In the genomic region with DNA sequence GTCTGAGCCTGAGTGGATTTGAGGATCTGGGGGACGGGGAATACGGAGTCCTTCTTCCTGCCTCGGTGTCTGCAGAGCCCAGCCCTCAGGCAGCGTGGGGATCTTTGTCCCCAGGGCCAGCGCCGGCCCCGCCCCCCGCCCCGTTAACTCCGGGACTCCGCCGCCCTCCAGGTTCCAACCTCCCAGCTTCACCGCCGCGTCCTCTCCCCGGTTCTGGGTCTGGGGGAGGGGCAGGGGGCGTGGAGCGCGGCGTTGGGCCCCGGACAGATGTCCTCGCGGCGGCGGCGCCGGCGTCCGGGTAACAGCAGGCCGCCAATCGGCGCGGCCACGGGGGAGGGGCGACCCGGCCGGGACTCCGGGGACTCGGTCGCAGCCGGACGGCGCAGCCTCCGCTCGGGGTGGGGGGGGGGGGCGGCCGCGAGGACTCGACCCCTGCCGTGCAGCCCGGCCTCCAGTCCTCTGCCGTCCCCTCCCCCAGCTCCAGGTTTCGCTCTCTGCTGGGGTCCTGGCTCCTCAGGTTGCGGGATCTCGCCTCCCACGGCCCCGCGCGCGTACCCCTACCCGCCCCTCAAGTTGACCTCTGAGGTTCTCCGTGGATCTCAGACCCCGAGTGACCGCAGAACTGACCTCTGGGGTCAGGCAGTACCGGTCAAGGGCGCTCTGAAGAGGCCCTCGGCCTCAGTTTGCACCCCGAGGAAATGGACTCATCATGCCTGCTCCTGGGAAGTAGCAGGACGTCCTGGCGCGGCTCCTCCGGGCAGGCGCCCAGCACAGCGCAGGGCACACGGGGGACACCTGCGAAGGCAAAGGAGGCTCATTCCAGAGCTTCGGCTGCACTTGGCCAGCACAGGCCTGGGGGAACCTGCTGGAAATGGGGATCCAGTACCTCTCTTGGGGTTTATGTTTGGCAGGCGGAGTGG, we compare ENCODE assay signal across 8 cellular contexts. TPM values are rescaled to one million over a fixed set of nuclear protein-coding genes. Genes with fewer than 3 reads are reported as not detected.
DNase-seq lines count a peak whose midpoint lies in the region; ATAC-seq and TF ChIP-seq lines count a peak whose summit lies in the region.

No MANE protein-coding gene starts in this region.

- ATAC-seq in DND-41 (ENCODE audit: insufficient read depth, low read depth) (no peak), T-helper 17 cell (no peak), GM19395 (IDR thresholded peaks at IDR 0.05; ENCODE audit: unreplicated experiment) (no peak), GM21423 (IDR thresholded peaks at IDR 0.05; ENCODE audit: unreplicated experiment) (no peak), HG02970 (IDR thresholded peaks at IDR 0.05; ENCODE audit: low FRiP score, unreplicated experiment) (no peak)

- H3K27ac ChIP-seq in DND-41 (ENCODE audit: low read length): no peak overlapping the region; the same call in 1 of the 2 replicates
- H3K27ac ChIP-seq in right atrium auricular region: peak overlapping the region; percentile 73 to 81

- H3K36me3 ChIP-seq in DND-41 (ENCODE audit: insufficient read depth, low read length) (no peaks in the 10 kb centered on the region), right atrium auricular region (no peaks in the 10 kb centered on the region)

- peak overlapping the region; percentile 58; the same call in 1 of the 2 replicates for H3K9ac ChIP-seq in DND-41 (ENCODE audit: low read depth, low read length)

- DNase-seq in DND-41: no peak
- DNase-seq in T-helper 17 cell: peak in 1 of 3 donors; percentile 7
- DNase-seq in right atrium auricular region (ENCODE audit: low spot score): no peak
- no peak for DNase-seq in retinal pigment epithelial cell (ENCODE audit: low read depth)
- DNase-seq in NCI-H1092 (lab: John Stamatoyannopoulos, UW): no peak

- H3K4me2 ChIP-seq in DND-41 (ENCODE audit: insufficient read depth, low read length): peak overlapping the region; percentile 84

- H3K27me3 ChIP-seq in DND-41 (ENCODE audit: insufficient read depth, low read length, poor library complexity) (peaks cover 21% of the 10 kb centered on the region), right atrium auricular region (peaks cover 0 to 8% of the 10 kb centered on the region in 2 donors)

- TF ChIP-seq CTCF in DND-41 (IDR thresholded peaks at IDR 0.05; ENCODE audit: borderline replicate concordance, extremely low read depth, low read length, poor library complexity, severe bottlenecking) (no peak), right atrium auricular region (IDR thresholded peaks at IDR 0.05) (no peak), retinal pigment epithelial cell (conservative IDR thresholded peaks at IDR 0.05; ENCODE audit: low read depth, low read length) (no peak)

- peaks cover 5% of the 10 kb centered on the region for H3K4me1 Mint-ChIP-seq in T-helper 17 cell

- peak overlapping the region; percentile 89 for H3K4me3 Mint-ChIP-seq in T-helper 17 cell

- H3K27ac Mint-ChIP-seq in T-helper 17 cell: no peak overlapping the region

- peaks cover 36% of the 10 kb centered on the region for H3K27me3 Mint-ChIP-seq in T-helper 17 cell

- H3K4me3 ChIP-seq in DND-41 (ENCODE audit: low read depth in 1 of 2, low read length in 2 of 2) (peak overlapping the region; percentile 65 to 72; a peak in 2 of 4 replicates), right atrium auricular region (peak overlapping the region; percentile 49 to 66), retinal pigment epithelial cell (ENCODE audit: low read length) (peak overlapping the region; percentile 14)

- H3K79me2 ChIP-seq in DND-41 (ENCODE audit: insufficient read depth, low read length): peaks cover 40% of the 10 kb centered on the region

- H3K9me3 ChIP-seq in DND-41 (ENCODE audit: insufficient read depth, low read length, severe bottlenecking) (no peaks in the 10 kb centered on the region), T-helper 17 cell (ENCODE audit: control insufficient read depth, low read length, poor library complexity, severe bottlenecking) (no peaks in the 10 kb centered on the region), right atrium auricular region (no peaks in the 10 kb centered on the region)

- H3K4me1 ChIP-seq in DND-41 (ENCODE audit: insufficient read depth, low read length) (peaks cover 44% of the 10 kb centered on the region), right atrium auricular region (peaks cover 0 to 64% of the 10 kb centered on the region in 2 donors)

- peaks cover 22% of the 10 kb centered on the region for H4K20me1 ChIP-seq in DND-41 (ENCODE audit: insufficient read depth, low read length)

- H2AFZ ChIP-seq in DND-41 (ENCODE audit: low read depth, low read length): no peak overlapping the region

- peaks cover 2% of the 10 kb centered on the region for H3K36me3 Mint-ChIP-seq in T-helper 17 cell (ENCODE audit: low read depth)

RNA-seq across cellular contexts. Expression of gene ELFN1, which starts 2.3 kb away (rescaled TPM):
- total RNA-seq in T-helper 17 cell (not detected), right atrium auricular region (10 to 100 TPM in 1 of 2 donors, 1 to 10 TPM in 1; 6.5 to 15.3 TPM)

Comparison
In these comparisons a context has a peak if more than half of its experiments do, and no peak if none do; other contexts are left out.
1. H3K4me3 ChIP-seq: peak in every context shown above with its lines; median percentile 68 in DND-41; 58 in right atrium auricular region; 14 in retinal pigment epithelial cell.
2. RNA of gene ELFN1, which starts 2.3 kb away (total RNA-seq): 6.5 to 15.3 TPM in right atrium auricular region; not detected in T-helper 17 cell; every median in the first group is over 4 times any median in the second.